20 cellular contexts compared by ENCODE assay signal in genomic region chr3:13203398-13204176, GRCh38.
"Had no signal": no experiment of that assay in that cellular context is flagged by ENCODE, and none has a peak within 500 bp of the region (broad histone marks: within the 10 kb centered on the region; RNA-seq: fewer than 3 reads in every experiment).

No MANE protein-coding gene starts in this region.

- H3K4me1 ChIP-seq: left lung, tibial artery had no signal

- ATAC-seq: activated CD4-positive, alpha-beta T cell treated with anti-CD3 and anti-CD28 coated beads for 36 hours; left lung; mucosa of descending colon had no signal

- H3K36me3 ChIP-seq: brain microvascular endothelial cell, left lung, ovary, tibial artery had no signal

- H3K4me1 Mint-ChIP-seq: activated CD4-positive, alpha-beta T cell treated with anti-CD3 and anti-CD28 coated beads for 36 hours; activated naive CD4-positive, alpha-beta T cell treated with anti-CD3 and anti-CD28 coated beads, Interleukin-2, amount 10 ng/mL, durations not matched to agents 7 days and 5 days; neural crest cell had no signal

- H3K27ac ChIP-seq: brain microvascular endothelial cell, coronary artery, left lung, ovary, tibial artery, VCaP had no signal

- DNase-seq: activated CD4-positive, alpha-beta memory T cell treated with anti-CD3 and anti-CD28 coated beads for 36 hours; activated naive CD4-positive, alpha-beta T cell treated with anti-CD3 and anti-CD28 coated beads, Interleukin-2, amount 10 ng/mL, durations not matched to agents 7 days and 5 days; activated T-cell treated with anti-CD3 and anti-CD28 coated beads, Interleukin-2, amount 50 U/mL, for 1 hour; brain microvascular endothelial cell; central memory CD4-positive, alpha-beta T cell; erythroblast; foreskin melanocyte; glutamatergic neuron; hypothalamus; mucosa of descending colon; stimulated activated naive CD4-positive, alpha-beta T cell; T-helper 2 cell had no signal

- H3K4me3 ChIP-seq: coronary artery, left lung, mucosa of descending colon, ovary, tibial artery had no signal

- H3K9me3 ChIP-seq: left lung, mucosa of descending colon, ovary, tibial artery had no signal

- H3K27ac Mint-ChIP-seq: activated CD4-positive, alpha-beta memory T cell treated with anti-CD3 and anti-CD28 coated beads for 36 hours; activated CD4-positive, alpha-beta T cell treated with anti-CD3 and anti-CD28 coated beads for 36 hours; activated naive CD4-positive, alpha-beta T cell treated with anti-CD3 and anti-CD28 coated beads, Interleukin-2, amount 10 ng/mL, durations not matched to agents 7 days and 5 days had no signal

- H3K36me3 Mint-ChIP-seq: activated CD4-positive, alpha-beta memory T cell treated with anti-CD3 and anti-CD28 coated beads for 36 hours; activated naive CD4-positive, alpha-beta T cell treated with anti-CD3 and anti-CD28 coated beads, Interleukin-2, amount 10 ng/mL, durations not matched to agents 7 days and 5 days; naive B cell had no signal

- H3K9me3 Mint-ChIP-seq: activated CD4-positive, alpha-beta memory T cell treated with anti-CD3 and anti-CD28 coated beads for 36 hours; activated naive CD4-positive, alpha-beta T cell treated with anti-CD3 and anti-CD28 coated beads, Interleukin-2, amount 10 ng/mL, durations not matched to agents 7 days and 5 days; neural crest cell had no signal

- H3K4me3 Mint-ChIP-seq: activated CD4-positive, alpha-beta memory T cell treated with anti-CD3 and anti-CD28 coated beads for 36 hours; activated CD4-positive, alpha-beta T cell treated with anti-CD3 and anti-CD28 coated beads for 36 hours; activated naive CD4-positive, alpha-beta T cell treated with anti-CD3 and anti-CD28 coated beads, Interleukin-2, amount 10 ng/mL, durations not matched to agents 7 days and 5 days; neural crest cell had no signal

- H3K27me3 ChIP-seq: ovary had no signal
